ENCODE assay signal across 10 cellular contexts in genomic region chr2:169095631-169096105, GRCh38. TPM values are rescaled to one million over a fixed set of nuclear protein-coding genes. Genes with fewer than 3 reads are reported as not detected.
DNase-seq lines count a peak whose midpoint lies in the region; ATAC-seq and TF ChIP-seq lines count a peak whose summit lies in the region.
"Had no signal": no experiment of that assay in that cellular context is flagged by ENCODE, and none has a peak within 500 bp of the region (broad histone marks: within the 10 kb centered on the region; RNA-seq: fewer than 3 reads in every experiment).

No MANE protein-coding gene starts in this region.

- DNase-seq in A172 (ENCODE audit: low spot score) (peak; percentile 95), GM23338 (ENCODE audit: low spot score) (no peak), SJCRH30 (peak; percentile 38 to 59), fibroblast of lung (ENCODE audit: low read depth in 2 of 2) (peak; percentile 78 to 99), NCI-H1092 treated with DMSO at 0.1 percent for 48 hours (lab: John Stamatoyannopoulos, UW) (no peak), NCI-H146 treated with DMSO at 0.1 percent for 48 hours (lab: John Stamatoyannopoulos, UW; ENCODE audit: unreplicated experiment) (no peak)
- no peak for DNase-seq in activated CD8-positive, alpha-beta memory T cell treated with anti-CD3 and anti-CD28 coated beads, Interleukin-2, amount 50 U/mL, for 48 hours
- DNase-seq: retina had no signal

- H3K4me3 ChIP-seq in GM23338 (no peak overlapping the region), SJCRH30 (no peak overlapping the region), fibroblast of lung (replicated peaks in 1 of 4; ENCODE audit: control extremely low read depth in 1 of 4, insufficient read depth in 1 of 4, low read depth in 3 of 4, low read length in 4 of 4) (no peak overlapping the region)
- H3K4me3 ChIP-seq: body of pancreas had no signal

- no peak overlapping the region for H3K27ac Mint-ChIP-seq in GM23338

- H3K27me3 ChIP-seq in GM23338 (ENCODE audit: insufficient read depth): no peaks in the 10 kb centered on the region
- no peaks in the 10 kb centered on the region for H3K27me3 ChIP-seq in SJCRH30
- H3K27me3 ChIP-seq in fibroblast of lung (ENCODE audit: control insufficient read depth, insufficient read depth, low read length): no peaks in the 10 kb centered on the region
- H3K27me3 ChIP-seq: body of pancreas had no signal

- H4K20me1 ChIP-seq in GM23338 (replicated peaks; ENCODE audit: insufficient read depth) (no peaks in the 10 kb centered on the region), fibroblast of lung (ENCODE audit: control insufficient read depth, extremely low read depth, insufficient read depth, low read length) (no peaks in the 10 kb centered on the region)

- no peak overlapping the region for H3K9ac ChIP-seq in fibroblast of lung (ENCODE audit: insufficient read depth, low read length)

- peaks cover 5% of the 10 kb centered on the region; the same call in 1 of the 2 replicates for H3K9me2 ChIP-seq in GM23338 (ENCODE audit: insufficient read depth)

- no peaks in the 10 kb centered on the region for H3F3A ChIP-seq in GM23338 (replicated peaks; ENCODE audit: low read depth)

- no peaks in the 10 kb centered on the region for H3K4me1 ChIP-seq in GM23338 (ENCODE audit: insufficient read depth)
- no peaks in the 10 kb centered on the region for H3K4me1 ChIP-seq in SJCRH30
- no peaks in the 10 kb centered on the region for H3K4me1 ChIP-seq in fibroblast of lung (ENCODE audit: control insufficient read depth, extremely low read depth, insufficient read depth, low read length)
- H3K4me1 ChIP-seq: body of pancreas had no signal

- no peak overlapping the region for H3K27ac ChIP-seq in GM23338 (ENCODE audit: low read depth)
- no peak overlapping the region for H3K27ac ChIP-seq in SJCRH30
- H3K27ac ChIP-seq in fibroblast of lung (ENCODE audit: insufficient read depth, low read length): no peak overlapping the region
- H3K27ac ChIP-seq: body of pancreas had no signal

- H3K4me2 ChIP-seq in GM23338 (no peak overlapping the region), fibroblast of lung (ENCODE audit: extremely low read depth, insufficient read depth, low read length) (no peak overlapping the region)

- no peaks in the 10 kb centered on the region for H3K36me3 ChIP-seq in GM23338 (ENCODE audit: insufficient read depth)
- no peaks in the 10 kb centered on the region for H3K36me3 ChIP-seq in SJCRH30
- no peaks in the 10 kb centered on the region for H3K36me3 ChIP-seq in fibroblast of lung (ENCODE audit: control insufficient read depth, insufficient read depth, low read length)

- ATAC-seq in GM23338 (no peak), GM19035 (IDR thresholded peaks at IDR 0.05; ENCODE audit: unreplicated experiment) (no peak)
- ATAC-seq: body of pancreas had no signal

- no peaks in the 10 kb centered on the region for H3K9me3 Mint-ChIP-seq in GM23338

- H3K9me3 ChIP-seq in SJCRH30 (replicated peaks) (no peaks in the 10 kb centered on the region), fibroblast of lung (ENCODE audit: control insufficient read depth, insufficient read depth, low read depth, low read length) (no peaks in the 10 kb centered on the region)
- H3K9me3 ChIP-seq: body of pancreas had no signal

- no peak overlapping the region for H3K4me3 Mint-ChIP-seq in GM23338

- no peaks in the 10 kb centered on the region for H3K27me3 Mint-ChIP-seq in GM23338 (ENCODE audit: insufficient read depth, low read depth, poor library complexity)

- H2AFZ ChIP-seq in GM23338: peak overlapping the region; percentile 14; the same call in 1 of the 2 replicates
- no peak overlapping the region for H2AFZ ChIP-seq in fibroblast of lung (ENCODE audit: low read length)

- H3K4me1 Mint-ChIP-seq in GM23338: no peaks in the 10 kb centered on the region

- TF ChIP-seq CTCF in GM23338 (conservative IDR thresholded peaks at IDR 0.05; ENCODE audit: low read depth in 2 of 2): no peak
- no peak for TF ChIP-seq CTCF in fibroblast of lung (conservative IDR thresholded peaks at IDR 0.05 in 1 of 2, IDR thresholded peaks at IDR 0.05 in 1 of 2; ENCODE audit: low read depth in 1 of 2, low read length in 2 of 2)

- no peaks in the 10 kb centered on the region for H3K79me2 ChIP-seq in GM23338 (replicated peaks; ENCODE audit: insufficient read depth)
- H3K79me2 ChIP-seq in fibroblast of lung (ENCODE audit: control insufficient read depth, insufficient read depth, low read length): no peaks in the 10 kb centered on the region

- no peaks in the 10 kb centered on the region for H3K36me3 Mint-ChIP-seq in GM23338 (ENCODE audit: low read depth)

TF ChIP-seq in GM23338, 12 proteins besides CTCF, POLR2A, EP300 and RAD21 (continues in another document):
- TF ChIP-seq ETS1 (IDR thresholded peaks at IDR 0.05) (no peak), NANOG (IDR thresholded peaks at IDR 0.05; ENCODE audit: borderline replicate concordance) (no peak), EZH2 (IDR thresholded peaks at IDR 0.05; ENCODE audit: low read depth, unreplicated experiment) (no peak), REST (IDR thresholded peaks at IDR 0.05; ENCODE audit: unreplicated experiment) (no peak), JUNB (IDR thresholded peaks at IDR 0.05; ENCODE audit: unreplicated experiment) (no peak), EZH2phosphoT487 (IDR thresholded peaks at IDR 0.05; ENCODE audit: unreplicated experiment) (no peak), STAT1 (IDR thresholded peaks at IDR 0.05; ENCODE audit: unreplicated experiment) (no peak)

RNA-seq across cellular contexts. Expression of gene DHRS9, which starts 26.3 kb away (rescaled TPM):
- total RNA-seq in A172 (2014; rRNA removed; shearing (Covaris generic)): not detected in 2 replicates
- total RNA-seq in GM23338 (2014; rRNA removed; shearing (Covaris generic)): not detected in 2 replicates
- not detected in 2 replicates for polyA plus RNA-seq in GM23338 (2016; fragmentation: Nextera tagmentation; extraction: Ambion mirVana)
- total RNA-seq in SJCRH30 (2014; rRNA removed; shearing (Covaris generic)): not detected in 2 replicates
- total RNA-seq in fibroblast of lung: not detected in 2 replicates
- polyA plus RNA-seq in fibroblast of lung: not detected in 2 replicates
- polyA plus RNA-seq in fibroblast of lung (2012): not detected in 2 replicates
- not detected in 2 replicates for polyA minus RNA-seq in fibroblast of lung (ENCODE audit: low replicate concordance)

Comparison
In these comparisons a context has a peak if more than half of its experiments do, and no peak if none do; other contexts are left out.
1. DNase-seq: peak in A172 (single experiment), SJCRH30 (2 of 2) and fibroblast of lung (2 of 2); none in GM23338 (single experiment), NCI-H1092 treated with DMSO at 0.1 percent for 48 hours (single experiment), NCI-H146 treated with DMSO at 0.1 percent for 48 hours (single experiment) and activated CD8-positive, alpha-beta memory T cell treated with anti-CD3 and anti-CD28 coated beads, Interleukin-2, amount 50 U/mL, for 48 hours (single experiment).